In genomic region chr17:28247671-28248556, GRCh38 we compare ENCODE assay signal across 19 cellular contexts.
A peak's percentile ranks its signal among the peaks of the same experiment; 100 is the strongest.
DNase-seq lines count a peak whose midpoint lies in the region; ATAC-seq and TF ChIP-seq lines count a peak whose summit lies in the region.
"Had no signal": no experiment of that assay in that cellular context is flagged by ENCODE, and none has a peak within 500 bp of the region (broad histone marks: within the 10 kb centered on the region; RNA-seq: fewer than 3 reads in every experiment).

No MANE protein-coding gene starts in this region.

- TF ChIP-seq EP300 in SK-N-SH (IDR thresholded peaks at IDR 0.05; ENCODE audit: borderline replicate concordance in 1 of 2, low read depth in 1 of 2, low read length in 1 of 2) = no peak

- H2AFZ ChIP-seq in SK-N-SH (ENCODE audit: low read depth) = no peak overlapping the region

- H3K27me3 ChIP-seq in SK-N-SH (ENCODE audit: insufficient read depth) (no peaks in the 10 kb centered on the region), aorta (ENCODE audit: control insufficient read depth in 1 of 2, insufficient read depth in 2 of 2, low read length in 1 of 2) (no peaks in the 10 kb centered on the region)
- H3K27me3 ChIP-seq: vagina had no signal

- intact Hi-C loops in aorta (cut with DNase I) = no loop called here

- no peak for TF ChIP-seq CTCF in SK-N-SH (IDR thresholded peaks at IDR 0.05)

- peak; percentile 51 for TF ChIP-seq RAD21 in SK-N-SH (IDR thresholded peaks at IDR 0.05; ENCODE audit: low read length)

- H3K4me2 ChIP-seq in SK-N-SH = no peak overlapping the region
- H3K4me2 ChIP-seq: A549 had no signal

- no peaks in the 10 kb centered on the region for H3K79me2 ChIP-seq in SK-N-SH (ENCODE audit: insufficient read depth)

- POLR2A ChIA-PET in SK-N-SH (lab: Yijun Ruan, JAX) = interaction anchor here (0.5 kb wide), 1 partner anchor 1714 kb away, joined by 4 read pairs; no protein-coding TSS in a partner anchor

- no peak overlapping the region for H3K9ac ChIP-seq in SK-N-SH

- H3K4me1 ChIP-seq in SK-N-SH (ENCODE audit: control insufficient read depth in 1 of 2, insufficient read depth in 2 of 2, low read depth in 1 of 2, low read length in 1 of 2) (peaks cover 0 to 3% of the 10 kb centered on the region in 2 experiments; a peak in 1 of 4 replicates), aorta (ENCODE audit: control insufficient read depth in 1 of 2, insufficient read depth in 2 of 2, low read length in 2 of 2) (no peaks in the 10 kb centered on the region)

- H3K36me3 ChIP-seq in SK-N-SH (replicated peaks in 1 of 2; ENCODE audit: control insufficient read depth in 1 of 2, insufficient read depth in 2 of 2, low read length in 1 of 2) (no peaks in the 10 kb centered on the region), aorta (ENCODE audit: control insufficient read depth in 1 of 2, insufficient read depth in 2 of 2, low read length in 1 of 2) (no peaks in the 10 kb centered on the region)
- H3K36me3 ChIP-seq: vagina had no signal

- CTCF ChIA-PET in SK-N-SH (lab: Yijun Ruan, JAX) = interaction anchor here (0.5 to 8.3 kb wide), 7 partner anchors 16 to 443 kb away, joined by 3 to 93 read pairs (median 4); partner anchors contain the start of genes IFT20, LYRM9 and TNFAIP1

- H3K9me3 ChIP-seq in SK-N-SH (no peaks in the 10 kb centered on the region), aorta (ENCODE audit: control insufficient read depth, low read length) (no peaks in the 10 kb centered on the region)
- H3K9me3 ChIP-seq: A549, vagina had no signal

- H3F3A ChIP-seq in SK-N-SH (replicated peaks; ENCODE audit: insufficient read depth) = no peaks in the 10 kb centered on the region

- ATAC-seq in SK-N-SH treated with all-trans-retinoic acid at 6 μM for 48 hours (no peak), aorta (ENCODE audit: low FRiP score) (peak; percentile 13), GM21381 (IDR thresholded peaks at IDR 0.05; ENCODE audit: unreplicated experiment) (no peak)
- ATAC-seq: A549; naive thymus-derived CD8-positive, alpha-beta T cell had no signal

- 57% methylated on average over 10 of the region's 15 CpGs for WGBS in SK-N-SH (ENCODE audit: low lambda C conversion rate)
- 56 to 63% methylated on average over 15 of the region's 15 CpGs for WGBS in aorta, 2 donors

- H3K9me2 ChIP-seq in SK-N-SH = no peaks in the 10 kb centered on the region

- H4K20me1 ChIP-seq in SK-N-SH (ENCODE audit: insufficient read depth) = no peaks in the 10 kb centered on the region

- H3K27ac ChIP-seq in SK-N-SH (ENCODE audit: low read depth in 2 of 2, low read length in 1 of 2) (no peak overlapping the region), aorta (ENCODE audit: low read depth in 1 of 2, low read length in 2 of 2) (no peak overlapping the region)
- H3K27ac ChIP-seq: A549, vagina, VCaP had no signal

- peak; percentile 38 for DNase-seq in SK-N-SH
- peak; percentile 25 for DNase-seq in OCI-M1 (lab: John Stamatoyannopoulos, UW)
- peak; percentile 71 for DNase-seq in left kidney (ENCODE audit: low read depth, low spot score)
- DNase-seq in aorta = peak in 1 of 2 donors; percentile 33
- DNase-seq in activated CD4-positive, alpha-beta T cell treated with anti-CD3 and anti-CD28 coated beads, Interleukin-2, amount 50 U/mL, for 48 hours = no peak
- no peak for DNase-seq in NK-92 (lab: John Stamatoyannopoulos, UW; ENCODE audit: unreplicated experiment)
- DNase-seq: activated CD4-positive, alpha-beta T cell treated with anti-CD3 and anti-CD28 coated beads, Interleukin-2, amount 50 U/mL, for 4 hours; DMS79; foreskin melanocyte; kidney glomerular epithelial cell; naive thymus-derived CD8-positive, alpha-beta T cell; NCI-H1436 treated with DMSO at 0.1 percent for 48 hours; stimulated activated CD8-positive, alpha-beta memory T cell treated with anti-CD3 and anti-CD28 coated beads, Interleukin-4, amount 100 ng/mL, for 48 hours; T-helper 1 cell had no signal

- H3K4me3 ChIP-seq in SK-N-SH (ENCODE audit: low read depth in 2 of 2, low read length in 1 of 2) = no peak overlapping the region
- H3K4me3 ChIP-seq in aorta (ENCODE audit: low read length in 2 of 2) = no peak overlapping the region
- H3K4me3 ChIP-seq: A549, vagina had no signal

TF ChIP-seq in SK-N-SH, 30 proteins besides CTCF, POLR2A, EP300 and RAD21:
- TF ChIP-seq POLR2AphosphoS5 (IDR thresholded peaks at IDR 0.05; ENCODE audit: low read depth, low read length) (no peak), IRF3 (IDR thresholded peaks at IDR 0.05; ENCODE audit: low read depth, low read length) (no peak), EZH2phosphoT487 (IDR thresholded peaks at IDR 0.05; ENCODE audit: borderline replicate concordance, low read depth) (no peak), GABPA (IDR thresholded peaks at IDR 0.05; ENCODE audit: low read depth) (no peak), FOXJ3 (CRISPR knock-in tag; IDR thresholded peaks at IDR 0.05) (no peak), MXI1 (IDR thresholded peaks at IDR 0.05; ENCODE audit: low read depth, low read length) (no peak), FOSL2 (IDR thresholded peaks at IDR 0.05; ENCODE audit: borderline replicate concordance, low read depth) (no peak), YY1 (IDR thresholded peaks at IDR 0.05; ENCODE audit: low read depth) (no peak), CHD2 (IDR thresholded peaks at IDR 0.05; ENCODE audit: low read length, partially characterized antibody) (no peak), ELF1 (IDR thresholded peaks at IDR 0.05) (no peak), FOXM1 (IDR thresholded peaks at IDR 0.05; ENCODE audit: low read depth) (no peak), USF1 (IDR thresholded peaks at IDR 0.05; ENCODE audit: borderline replicate concordance, low read depth) (no peak), MAX (IDR thresholded peaks at IDR 0.05; ENCODE audit: low read depth) (no peak), SIN3A (IDR thresholded peaks at IDR 0.05; ENCODE audit: borderline replicate concordance, low read depth, low read length) (no peak), SMC3 (IDR thresholded peaks at IDR 0.05; ENCODE audit: low read depth, low read length) (no peak)
TF ChIP-seq in SK-N-SH: peak in this region for 0.

TF ChIP-seq in SK-N-SH treated with all-trans-retinoic acid at 6 μM for 48 hours, 23 proteins besides CTCF, POLR2A, EP300 and RAD21:
- TF ChIP-seq TCF4 (CRISPR knock-in tag; IDR thresholded peaks at IDR 0.05; ENCODE audit: borderline replicate concordance) = no peak
- no peak for TF ChIP-seq SNAI2 (CRISPR knock-in tag; IDR thresholded peaks at IDR 0.05)
- no peak for TF ChIP-seq OSR1 (CRISPR knock-in tag; IDR thresholded peaks at IDR 0.05)
- no peak for TF ChIP-seq TOX (CRISPR knock-in tag; IDR thresholded peaks at IDR 0.05; ENCODE audit: borderline replicate concordance)
- TF ChIP-seq ARNTL (CRISPR knock-in tag; IDR thresholded peaks at IDR 0.05; ENCODE audit: borderline replicate concordance, low read depth) = no peak
- TF ChIP-seq BACH2 (CRISPR knock-in tag; IDR thresholded peaks at IDR 0.05; ENCODE audit: borderline replicate concordance) = no peak
- TF ChIP-seq ZNF70 (CRISPR knock-in tag; IDR thresholded peaks at IDR 0.05) = no peak
- TF ChIP-seq ZFP3 (CRISPR knock-in tag; IDR thresholded peaks at IDR 0.05) = no peak
- TF ChIP-seq PATZ1 (CRISPR knock-in tag; IDR thresholded peaks at IDR 0.05; ENCODE audit: borderline replicate concordance) = no peak
- TF ChIP-seq TSHZ2 (CRISPR knock-in tag; IDR thresholded peaks at IDR 0.05) = no peak
- TF ChIP-seq CREB5 (CRISPR knock-in tag; IDR thresholded peaks at IDR 0.05; ENCODE audit: low read depth) = no peak
TF ChIP-seq in SK-N-SH treated with all-trans-retinoic acid at 6 μM for 48 hours: peak in this region for 0.

Comparison
In these comparisons a context has a peak if more than half of its experiments do, and no peak if none do; other contexts are left out.
1. DNase-seq: peak in SK-N-SH (single experiment), OCI-M1 (single experiment) and left kidney (single experiment); none in activated CD4-positive, alpha-beta T cell treated with anti-CD3 and anti-CD28 coated beads, Interleukin-2, amount 50 U/mL, for 48 hours (0 of 2) and NK-92 (single experiment).